In the genomic region with DNA sequence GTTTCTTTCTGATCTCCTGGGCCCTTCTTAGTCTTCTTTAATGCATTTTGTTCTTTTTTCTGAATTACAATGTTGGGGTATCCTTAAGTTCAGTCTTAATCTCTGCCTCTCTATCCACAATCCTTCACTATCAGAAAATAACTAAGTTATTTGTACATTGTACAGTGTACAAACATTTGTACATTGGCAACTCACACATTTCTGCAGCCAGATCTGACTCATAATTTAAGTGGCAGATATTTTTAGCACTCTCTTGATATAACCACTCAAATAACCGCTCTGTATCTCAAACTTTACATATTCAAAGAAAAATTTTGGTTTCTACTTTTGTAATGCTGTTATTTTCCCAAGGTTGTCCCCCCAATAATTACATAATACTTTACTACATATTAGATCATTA, we compare ENCODE assay signal across 9 cellular contexts.
"Had no signal": no experiment of that assay in that cellular context is flagged by ENCODE, and none has a peak within 500 bp of the region (broad histone marks: within the 10 kb centered on the region; RNA-seq: fewer than 3 reads in every experiment).

No MANE protein-coding gene starts in this region.

- H3K27ac Mint-ChIP-seq: HFFc6 had no signal

- DNase-seq: GOT3, H7, HFFc6, IMR-90, KG1 had no signal

- H3K36me3 ChIP-seq: HAP-1 had no signal

- H3K4me3 ChIP-seq: HAP-1, K562 had no signal

- H3K4me3 Mint-ChIP-seq: HFFc6 had no signal

- ATAC-seq: HCT116, K562 had no signal

- H3K9me3 ChIP-seq: HAP-1 had no signal

- FAIRE-seq: HTR-8/SVneo, K562 had no signal

- H3K4me1 ChIP-seq: HAP-1 had no signal
